21 cellular contexts compared by ENCODE assay signal in the genomic region with DNA sequence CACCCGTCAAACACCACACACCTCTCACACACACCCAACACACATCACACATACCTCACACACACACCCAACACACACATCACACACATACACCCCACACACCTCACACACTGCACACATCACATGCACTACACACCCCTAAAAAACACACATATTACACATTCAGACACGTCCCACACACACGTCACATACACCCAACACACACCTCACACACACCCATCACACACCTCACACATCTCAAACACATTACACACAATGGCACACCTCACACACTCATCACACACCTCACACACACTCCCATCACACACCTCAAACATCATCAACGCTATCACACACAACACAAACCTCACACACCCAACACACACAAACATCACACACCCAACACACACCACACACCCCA.
"Had no signal": no experiment of that assay in that cellular context is flagged by ENCODE, and none has a peak within 500 bp of the region (broad histone marks: within the 10 kb centered on the region; RNA-seq: fewer than 3 reads in every experiment).

No MANE protein-coding gene starts in this region.

- ATAC-seq: left lobe of liver; psoas muscle; sciatic nerve; stimulated activated naive B cell treated with anti-CD40 and anti-IgM and Interleukin-4, amounts not matched to agents 10 μg/mL and 1 μg/mL and 100 μg/mL, for 72 hours had no signal

- DNase-seq: cortex of kidney; dorsolateral prefrontal cortex; effector CD8-positive, alpha-beta T cell; foreskin melanocyte; head of caudate nucleus; mammary epithelial cell; naive thymus-derived CD4-positive, alpha-beta T cell; nephron progenitor cell; psoas muscle; retina; spleen; stimulated activated CD4-positive, alpha-beta T cell treated with anti-CD3 and anti-CD28 coated beads, Interleukin-15, amount 100 ng/mL, for 24 hours; stimulated activated CD4-positive, alpha-beta T cell treated with anti-CD3 and anti-CD28 coated beads, Interleukin-1b, Interleukin-23, amount 100 ng/mL, for 48 hours; stimulated activated CD4-positive, alpha-beta T cell treated with anti-CD3 and anti-CD28 coated beads, Interleukin-4, amount 100 ng/mL, for 24 hours; stimulated activated naive B cell treated with anti-CD40 and anti-IgM and Interleukin-4, amounts not matched to agents 10 μg/mL and 1 μg/mL and 100 μg/mL, for 72 hours; stimulated activated naive CD8-positive, alpha-beta T cell treated with anti-CD3 and anti-CD28 coated beads, Interleukin-15, amount 100 ng/mL, for 72 hours; testis had no signal

- H3K9me3 ChIP-seq: psoas muscle, testis had no signal

- H3K4me1 ChIP-seq: psoas muscle, spleen, testis had no signal

- H3K36me3 ChIP-seq: spleen, tibial nerve had no signal

- H3K4me3 ChIP-seq: dorsolateral prefrontal cortex, hepatocyte, psoas muscle, spleen, tibial nerve had no signal

- H3K27ac ChIP-seq: dorsolateral prefrontal cortex, hepatocyte, psoas muscle, spleen, testis, tibial nerve had no signal
